9 cellular contexts compared by ENCODE assay signal in genomic region chr17:27473748-27474609, GRCh38. TPM values are rescaled to one million over a fixed set of nuclear protein-coding genes. Genes with fewer than 3 reads are reported as not detected.
DNase-seq lines count a peak whose midpoint lies in the region; ATAC-seq and TF ChIP-seq lines count a peak whose summit lies in the region.
"Had no signal": no experiment of that assay in that cellular context is flagged by ENCODE, and none has a peak within 500 bp of the region (broad histone marks: within the 10 kb centered on the region; RNA-seq: fewer than 3 reads in every experiment).

No MANE protein-coding gene starts in this region.

- H2BK12ac ChIP-seq in trophoblast cell (ENCODE audit: low read length) = no peak overlapping the region

- no peak overlapping the region for H2AFZ ChIP-seq in GM23248
- no peak overlapping the region for H2AFZ ChIP-seq in trophoblast cell (ENCODE audit: insufficient read depth, low read length, poor library complexity)

- H3K14ac ChIP-seq in trophoblast cell (ENCODE audit: low read length) = no peak overlapping the region

- H3K4me2 ChIP-seq in GM23248 (ENCODE audit: unreplicated experiment) (no peak overlapping the region), trophoblast cell (ENCODE audit: low read length) (no peak overlapping the region)

- no peaks in the 10 kb centered on the region for H4K20me1 ChIP-seq in GM23248 (ENCODE audit: insufficient read depth)

- no peak overlapping the region for H2BK120ac ChIP-seq in trophoblast cell (ENCODE audit: insufficient read depth, low read length, poor library complexity)

- no peaks in the 10 kb centered on the region for H3K79me2 ChIP-seq in GM23248 (ENCODE audit: insufficient read depth)
- H3K79me2 ChIP-seq in trophoblast cell (ENCODE audit: control insufficient read depth, insufficient read depth, low read length, poor library complexity) = peaks cover 4% of the 10 kb centered on the region

- no peak overlapping the region for H3K9ac ChIP-seq in GM23248
- no peak overlapping the region for H3K9ac ChIP-seq in trophoblast cell (ENCODE audit: low read length)

- H3K4me3 ChIP-seq in effector memory CD4-positive, alpha-beta T cell (ENCODE audit: insufficient read depth, low read depth, low read length, poor library complexity, severe bottlenecking) = peak overlapping the region; percentile 37
- H3K4me3 ChIP-seq in GM23248 (no peak overlapping the region), trophoblast cell (ENCODE audit: low read depth, low read length) (no peak overlapping the region)
- H3K4me3 ChIP-seq: SK-N-MC had no signal

- no peak overlapping the region for H4K12ac ChIP-seq in trophoblast cell (ENCODE audit: low read depth, low read length)

- 53 to 54% methylated on average over 8 of the region's 8 CpGs for WGBS in GM23248 (ENCODE audit: low coverage in 1 of 2, low lambda C conversion rate in 2 of 2, missing lambda C conversion rate in 2 of 2), 2 experiments
- no CpG with 5 or more reads among the region's 8 CpGs for WGBS in trophoblast cell (ENCODE audit: extremely low coverage, insufficient coverage, insufficient read length)

- H3K9me3 ChIP-seq in effector memory CD4-positive, alpha-beta T cell (ENCODE audit: control insufficient read depth, low read length) = no peaks in the 10 kb centered on the region
- H3K9me3 ChIP-seq in GM23248 (ENCODE audit: low read depth) (no peaks in the 10 kb centered on the region), trophoblast cell (ENCODE audit: insufficient read depth, low read depth, low read length) (no peaks in the 10 kb centered on the region)

- H3K36me3 Mint-ChIP-seq in WTC11 = no peaks in the 10 kb centered on the region; the same call in 1 of the 2 replicates

- H3K27me3 Mint-ChIP-seq in WTC11 (ENCODE audit: low read depth) = no peaks in the 10 kb centered on the region; the same call in 1 of the 2 replicates

- H3K9me2 ChIP-seq in GM23248 (ENCODE audit: insufficient read depth) = no peaks in the 10 kb centered on the region

- no peak overlapping the region for H3K23ac ChIP-seq in trophoblast cell (ENCODE audit: low read length)

- H3K27ac ChIP-seq in effector memory CD4-positive, alpha-beta T cell (ENCODE audit: insufficient read depth, low read length, poor library complexity, severe bottlenecking) = peak overlapping the region; percentile 76
- no peak overlapping the region for H3K27ac ChIP-seq in GM23248
- no peak overlapping the region for H3K27ac ChIP-seq in trophoblast cell (ENCODE audit: low read depth, low read length)
- H3K27ac ChIP-seq: SK-N-MC had no signal

- H3K36me3 ChIP-seq in effector memory CD4-positive, alpha-beta T cell (ENCODE audit: control insufficient read depth, insufficient read depth, low read length) = no peaks in the 10 kb centered on the region
- H3K36me3 ChIP-seq in GM23248 (ENCODE audit: low read depth) = no peaks in the 10 kb centered on the region
- no peaks in the 10 kb centered on the region for H3K36me3 ChIP-seq in trophoblast cell (ENCODE audit: control insufficient read depth in 1 of 2, insufficient read depth in 2 of 2, low read length in 2 of 2)

- H3K27ac Mint-ChIP-seq in WTC11 = peak overlapping the region; percentile 93

- POLR2A ChIA-PET in WTC11 (lab: Charles Lee) = no interaction called here

- peaks cover 85% of the 10 kb centered on the region for H3K4me1 Mint-ChIP-seq in WTC11

- H4K91ac ChIP-seq in trophoblast cell (ENCODE audit: low read depth, low read length) = no peak overlapping the region

- peak; percentile 27 for ATAC-seq in GM19043 (IDR thresholded peaks at IDR 0.05; ENCODE audit: low read depth, unreplicated experiment)
- peak; percentile 45 for ATAC-seq in HG03354 (IDR thresholded peaks at IDR 0.05; ENCODE audit: poor library complexity, severe bottlenecking, unreplicated experiment)
- no peak for ATAC-seq in WTC11

- no peak overlapping the region for H3K18ac ChIP-seq in trophoblast cell (ENCODE audit: low read length)

- H2AK5ac ChIP-seq in trophoblast cell (ENCODE audit: low read length) = no peak overlapping the region

- no peaks in the 10 kb centered on the region for H3K9me3 Mint-ChIP-seq in WTC11

- CTCF ChIA-PET in WTC11 (lab: Charles Lee) = interaction anchor here (1.1 to 1.3 kb wide), 2 partner anchors 18 to 23 kb away, joined by 4 read pairs; partner anchors contain the start of gene KSR1

- no peaks in the 10 kb centered on the region for H3K79me1 ChIP-seq in trophoblast cell (ENCODE audit: low read length)

- H2BK5ac ChIP-seq in trophoblast cell (ENCODE audit: low read depth, low read length, poor library complexity) = no peak overlapping the region

- no peaks in the 10 kb centered on the region for H3K27me3 ChIP-seq in effector memory CD4-positive, alpha-beta T cell (replicated peaks; ENCODE audit: control insufficient read depth, insufficient read depth, low read length, poor library complexity, severe bottlenecking)
- H3K27me3 ChIP-seq in GM23248 (replicated peaks; ENCODE audit: insufficient read depth) = no peaks in the 10 kb centered on the region; the same call in 1 of the 2 replicates
- H3K27me3 ChIP-seq in trophoblast cell (ENCODE audit: insufficient read depth, low read length) = no peaks in the 10 kb centered on the region

- H4K8ac ChIP-seq in trophoblast cell (ENCODE audit: low read depth, low read length) = no peak overlapping the region

- no peaks in the 10 kb centered on the region for H3F3A ChIP-seq in GM23248 (ENCODE audit: insufficient read depth)

- no peak for TF ChIP-seq CTCF in WTC11 (IDR thresholded peaks at IDR 0.05)

- H3K4ac ChIP-seq in trophoblast cell (ENCODE audit: low read depth, low read length) = no peak overlapping the region

- peaks cover 24% of the 10 kb centered on the region for H3K4me1 ChIP-seq in effector memory CD4-positive, alpha-beta T cell (ENCODE audit: control insufficient read depth, insufficient read depth, low read length, poor library complexity, severe bottlenecking)
- H3K4me1 ChIP-seq in GM23248 (ENCODE audit: insufficient read depth) = 0 out of 2 replicates have a peak, but pooled peaks cover 8% of the 10 kb centered on the region
- peaks cover 26 to 27% of the 10 kb centered on the region in 2 experiments for H3K4me1 ChIP-seq in trophoblast cell (ENCODE audit: control insufficient read depth in 1 of 2, insufficient read depth in 2 of 2, low read length in 2 of 2)

- H3K4me3 Mint-ChIP-seq in WTC11 = no peak overlapping the region

- DNase-seq in WTC11 (ENCODE audit: low spot score) (no peak), GM23248 (no peak), COR-L47 (lab: John Stamatoyannopoulos, UW) (no peak), trophoblast cell (no peak)
- peak; percentile 62 to 74 (median 71) for DNase-seq in effector memory CD4-positive, alpha-beta T cell
- peak; percentile 43 to 56 for DNase-seq in stimulated activated CD4-positive, alpha-beta T cell treated with anti-CD3 and anti-CD28 coated beads, Interleukin-15, amount 100 ng/mL, for 1 hour (ENCODE audit: low read depth in 1 of 2, low spot score in 1 of 2)

- in situ Hi-C loops in GM23248 (cut with MboI) = no loop called here

TF ChIP-seq in WTC11, 78 proteins besides CTCF, POLR2A, EP300 and RAD21 (continues in another document):
- TF ChIP-seq NR3C1 (CRISPR knock-in tag; conservative IDR thresholded peaks at IDR 0.05; ENCODE audit: low read depth) (no peak), ZNF219 (CRISPR knock-in tag; IDR thresholded peaks at IDR 0.05; ENCODE audit: borderline replicate concordance) (no peak), USF1 (CRISPR knock-in tag; IDR thresholded peaks at IDR 0.05) (no peak), SOX15 (CRISPR knock-in tag; IDR thresholded peaks at IDR 0.05) (no peak), ZMAT4 (CRISPR knock-in tag; IDR thresholded peaks at IDR 0.05) (no peak), ZNF512 (CRISPR knock-in tag; IDR thresholded peaks at IDR 0.05; ENCODE audit: borderline replicate concordance) (no peak), ELF4 (CRISPR knock-in tag; IDR thresholded peaks at IDR 0.05; ENCODE audit: low read depth) (no peak), ETV6 (CRISPR knock-in tag; IDR thresholded peaks at IDR 0.05) (no peak), CREB1 (CRISPR knock-in tag; IDR thresholded peaks at IDR 0.05) (no peak), ZNF416 (CRISPR knock-in tag; IDR thresholded peaks at IDR 0.05) (no peak)

RNA-seq across cellular contexts. Expression of gene KSR1, which starts 17.7 kb away (rescaled TPM):
- 38.0 to 45.5 TPM (median 39.7 TPM) in 3 replicates for total RNA-seq in WTC11 (2021)
- 2.5 and 9.6 TPM in 2 replicates for total RNA-seq in GM23248 (2014; rRNA removed; shearing (Covaris generic))
- 0.98 and 1.3 TPM in 2 replicates for polyA plus RNA-seq in GM23248 (2016; fragmentation: Nextera tagmentation; extraction: Ambion mirVana)
- 62.2 and 63.6 TPM in 2 replicates for polyA plus RNA-seq in trophoblast cell (2013)

Comparison
In these comparisons a context has a peak if more than half of its experiments do, and no peak if none do; other contexts are left out.
1. DNase-seq: peak in effector memory CD4-positive, alpha-beta T cell (3 of 3) and stimulated activated CD4-positive, alpha-beta T cell treated with anti-CD3 and anti-CD28 coated beads, Interleukin-15, amount 100 ng/mL, for 1 hour (2 of 2); none in WTC11 (single experiment), GM23248 (single experiment), COR-L47 (single experiment) and trophoblast cell (0 of 2).